Comparison of ENCODE assay signal across 22 cellular contexts in genomic region chr12:132451836-132452195, GRCh38.
"Had no signal": no experiment of that assay in that cellular context is flagged by ENCODE, and none has a peak within 500 bp of the region (broad histone marks: within the 10 kb centered on the region; RNA-seq: fewer than 3 reads in every experiment).

No MANE protein-coding gene starts in this region.

- H3K9me3 ChIP-seq: heart left ventricle, left ventricle myocardium inferior, right lobe of liver, thoracic aorta, vagina had no signal

- DNase-seq: activated CD4-positive, alpha-beta T cell treated with anti-CD3 and anti-CD28 coated beads for 1 hour; activated CD4-positive, alpha-beta T cell treated with anti-CD3 and anti-CD28 coated beads, Interleukin-2, amount 50 U/mL, for 1 hour; activated naive CD4-positive, alpha-beta T cell; activated T-cell treated with anti-CD3 and anti-CD28 coated beads, Interleukin-2, amount 50 U/mL, for 1 hour; effector CD4-positive, alpha-beta T cell; left ventricle myocardium inferior; mammary epithelial cell; midbrain; stimulated activated CD4-positive, alpha-beta T cell treated with anti-CD3 and anti-CD28 coated beads, Interleukin-2, amount 100 ng/mL, for 24 hours had no signal

- H3K36me3 Mint-ChIP-seq: natural killer cell treated with Interleukin-12 subunit alpha and Interleukin-12 subunit beta and Interleukin-15 and Interleukin-18, amount 100 ng/mL, for 72 hours; stimulated activated effector memory CD8-positive, alpha-beta T cell treated with anti-CD3 and anti-CD28 coated beads, Interleukin-12 subunit alpha, Interleukin-12 subunit beta, amount 100 ng/mL, for 72 hours; type B pancreatic cell had no signal

- H3K4me1 ChIP-seq: heart left ventricle, left ventricle myocardium inferior, parathyroid adenoma, right lobe of liver, vagina had no signal

- ATAC-seq: activated T-helper 17 cell treated with anti-CD3 and anti-CD28 coated beads, Interleukin-2, amount 50 U/mL, for 72 hours; heart left ventricle; right lobe of liver had no signal

- H3K27me3 ChIP-seq: right lobe of liver, vagina had no signal

- H3K27ac Mint-ChIP-seq: activated naive CD8-positive, alpha-beta T cell treated with anti-CD3 and anti-CD28 coated beads, Interleukin-2, amount 50 U/mL, for 24 hours; activated T-helper 17 cell treated with anti-CD3 and anti-CD28 coated beads, Interleukin-2, amount 50 U/mL, for 72 hours; natural killer cell treated with Interleukin-12 subunit alpha and Interleukin-12 subunit beta and Interleukin-15 and Interleukin-18, amount 100 ng/mL, for 72 hours; stimulated activated effector memory CD8-positive, alpha-beta T cell treated with anti-CD3 and anti-CD28 coated beads, Interleukin-12 subunit alpha, Interleukin-12 subunit beta, amount 100 ng/mL, for 72 hours; type B pancreatic cell had no signal

- H3K36me3 ChIP-seq: cardiac muscle cell, heart left ventricle, left ventricle myocardium inferior, right lobe of liver, thoracic aorta, vagina had no signal

- H3K27me3 Mint-ChIP-seq: activated naive CD8-positive, alpha-beta T cell treated with anti-CD3 and anti-CD28 coated beads, Interleukin-2, amount 50 U/mL, for 24 hours; natural killer cell treated with Interleukin-12 subunit alpha and Interleukin-12 subunit beta and Interleukin-15 and Interleukin-18, amount 100 ng/mL, for 72 hours had no signal

- H2AFZ ChIP-seq: parathyroid adenoma had no signal

- H3K4me3 Mint-ChIP-seq: activated naive CD8-positive, alpha-beta T cell treated with anti-CD3 and anti-CD28 coated beads, Interleukin-2, amount 50 U/mL, for 24 hours; activated T-helper 17 cell treated with anti-CD3 and anti-CD28 coated beads, Interleukin-2, amount 50 U/mL, for 72 hours; dendritic cell treated with granulocyte-macrophage colony-stimulating factor and Interleukin-4, amounts not matched to agents 40 ng/mL and 50 ng/mL, for 4 days; natural killer cell treated with Interleukin-12 subunit alpha and Interleukin-12 subunit beta and Interleukin-15 and Interleukin-18, amount 100 ng/mL, for 72 hours; stimulated activated effector memory CD8-positive, alpha-beta T cell treated with anti-CD3 and anti-CD28 coated beads, Interleukin-12 subunit alpha, Interleukin-12 subunit beta, amount 100 ng/mL, for 72 hours; type B pancreatic cell had no signal

- H3K9me3 Mint-ChIP-seq: activated T-helper 17 cell treated with anti-CD3 and anti-CD28 coated beads, Interleukin-2, amount 50 U/mL, for 72 hours; dendritic cell treated with granulocyte-macrophage colony-stimulating factor and Interleukin-4, amounts not matched to agents 40 ng/mL and 50 ng/mL, for 4 days; stimulated activated effector memory CD8-positive, alpha-beta T cell treated with anti-CD3 and anti-CD28 coated beads, Interleukin-12 subunit alpha, Interleukin-12 subunit beta, amount 100 ng/mL, for 72 hours; type B pancreatic cell had no signal

- H3K9ac ChIP-seq: parathyroid adenoma had no signal

- H3K4me3 ChIP-seq: cardiac muscle cell, heart left ventricle, left ventricle myocardium inferior, right lobe of liver, skin epidermis, thoracic aorta, vagina had no signal

- H3K27ac ChIP-seq: cardiac muscle cell, heart left ventricle, left ventricle myocardium inferior, parathyroid adenoma, right lobe of liver, skin epidermis, thoracic aorta, vagina had no signal
